In the genomic region with DNA sequence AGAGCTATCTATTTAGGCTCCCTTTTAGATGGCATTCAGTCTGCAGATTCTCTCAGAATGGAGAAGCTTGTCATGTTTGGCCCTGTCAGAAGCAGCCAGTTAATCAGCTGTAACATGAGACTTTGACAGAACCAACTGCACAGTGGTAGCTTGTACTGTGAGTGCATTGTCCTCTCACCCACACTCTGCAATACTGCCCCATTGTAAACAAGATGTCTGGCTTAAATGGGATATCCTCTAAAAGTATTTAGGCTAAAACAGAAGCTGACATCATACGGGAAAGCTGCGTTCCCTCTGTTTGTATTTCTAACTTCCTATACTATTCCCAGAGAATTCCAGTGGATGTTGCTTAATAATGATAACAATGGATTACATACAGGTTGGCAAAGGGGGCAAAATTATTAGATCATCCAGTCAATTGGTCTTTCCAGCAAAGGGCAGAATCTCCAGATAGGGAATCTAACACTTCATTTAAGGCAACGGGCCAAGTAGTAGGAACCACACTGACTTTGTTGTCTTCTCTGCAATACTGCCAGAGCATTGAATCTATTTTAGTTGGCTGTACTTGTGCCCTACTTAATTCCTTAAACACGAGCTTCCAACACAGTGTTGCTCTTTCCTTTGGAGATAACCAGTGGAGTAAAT, we compare ENCODE assay signal across 1 cellular context.
TF ChIP-seq lines count a peak whose summit lies in the region.

No MANE protein-coding gene starts in this region.

TF ChIP-seq in GM23338, 12 proteins besides CTCF, POLR2A, EP300 and RAD21 (continued from another document):
- TF ChIP-seq, protein P1, sequence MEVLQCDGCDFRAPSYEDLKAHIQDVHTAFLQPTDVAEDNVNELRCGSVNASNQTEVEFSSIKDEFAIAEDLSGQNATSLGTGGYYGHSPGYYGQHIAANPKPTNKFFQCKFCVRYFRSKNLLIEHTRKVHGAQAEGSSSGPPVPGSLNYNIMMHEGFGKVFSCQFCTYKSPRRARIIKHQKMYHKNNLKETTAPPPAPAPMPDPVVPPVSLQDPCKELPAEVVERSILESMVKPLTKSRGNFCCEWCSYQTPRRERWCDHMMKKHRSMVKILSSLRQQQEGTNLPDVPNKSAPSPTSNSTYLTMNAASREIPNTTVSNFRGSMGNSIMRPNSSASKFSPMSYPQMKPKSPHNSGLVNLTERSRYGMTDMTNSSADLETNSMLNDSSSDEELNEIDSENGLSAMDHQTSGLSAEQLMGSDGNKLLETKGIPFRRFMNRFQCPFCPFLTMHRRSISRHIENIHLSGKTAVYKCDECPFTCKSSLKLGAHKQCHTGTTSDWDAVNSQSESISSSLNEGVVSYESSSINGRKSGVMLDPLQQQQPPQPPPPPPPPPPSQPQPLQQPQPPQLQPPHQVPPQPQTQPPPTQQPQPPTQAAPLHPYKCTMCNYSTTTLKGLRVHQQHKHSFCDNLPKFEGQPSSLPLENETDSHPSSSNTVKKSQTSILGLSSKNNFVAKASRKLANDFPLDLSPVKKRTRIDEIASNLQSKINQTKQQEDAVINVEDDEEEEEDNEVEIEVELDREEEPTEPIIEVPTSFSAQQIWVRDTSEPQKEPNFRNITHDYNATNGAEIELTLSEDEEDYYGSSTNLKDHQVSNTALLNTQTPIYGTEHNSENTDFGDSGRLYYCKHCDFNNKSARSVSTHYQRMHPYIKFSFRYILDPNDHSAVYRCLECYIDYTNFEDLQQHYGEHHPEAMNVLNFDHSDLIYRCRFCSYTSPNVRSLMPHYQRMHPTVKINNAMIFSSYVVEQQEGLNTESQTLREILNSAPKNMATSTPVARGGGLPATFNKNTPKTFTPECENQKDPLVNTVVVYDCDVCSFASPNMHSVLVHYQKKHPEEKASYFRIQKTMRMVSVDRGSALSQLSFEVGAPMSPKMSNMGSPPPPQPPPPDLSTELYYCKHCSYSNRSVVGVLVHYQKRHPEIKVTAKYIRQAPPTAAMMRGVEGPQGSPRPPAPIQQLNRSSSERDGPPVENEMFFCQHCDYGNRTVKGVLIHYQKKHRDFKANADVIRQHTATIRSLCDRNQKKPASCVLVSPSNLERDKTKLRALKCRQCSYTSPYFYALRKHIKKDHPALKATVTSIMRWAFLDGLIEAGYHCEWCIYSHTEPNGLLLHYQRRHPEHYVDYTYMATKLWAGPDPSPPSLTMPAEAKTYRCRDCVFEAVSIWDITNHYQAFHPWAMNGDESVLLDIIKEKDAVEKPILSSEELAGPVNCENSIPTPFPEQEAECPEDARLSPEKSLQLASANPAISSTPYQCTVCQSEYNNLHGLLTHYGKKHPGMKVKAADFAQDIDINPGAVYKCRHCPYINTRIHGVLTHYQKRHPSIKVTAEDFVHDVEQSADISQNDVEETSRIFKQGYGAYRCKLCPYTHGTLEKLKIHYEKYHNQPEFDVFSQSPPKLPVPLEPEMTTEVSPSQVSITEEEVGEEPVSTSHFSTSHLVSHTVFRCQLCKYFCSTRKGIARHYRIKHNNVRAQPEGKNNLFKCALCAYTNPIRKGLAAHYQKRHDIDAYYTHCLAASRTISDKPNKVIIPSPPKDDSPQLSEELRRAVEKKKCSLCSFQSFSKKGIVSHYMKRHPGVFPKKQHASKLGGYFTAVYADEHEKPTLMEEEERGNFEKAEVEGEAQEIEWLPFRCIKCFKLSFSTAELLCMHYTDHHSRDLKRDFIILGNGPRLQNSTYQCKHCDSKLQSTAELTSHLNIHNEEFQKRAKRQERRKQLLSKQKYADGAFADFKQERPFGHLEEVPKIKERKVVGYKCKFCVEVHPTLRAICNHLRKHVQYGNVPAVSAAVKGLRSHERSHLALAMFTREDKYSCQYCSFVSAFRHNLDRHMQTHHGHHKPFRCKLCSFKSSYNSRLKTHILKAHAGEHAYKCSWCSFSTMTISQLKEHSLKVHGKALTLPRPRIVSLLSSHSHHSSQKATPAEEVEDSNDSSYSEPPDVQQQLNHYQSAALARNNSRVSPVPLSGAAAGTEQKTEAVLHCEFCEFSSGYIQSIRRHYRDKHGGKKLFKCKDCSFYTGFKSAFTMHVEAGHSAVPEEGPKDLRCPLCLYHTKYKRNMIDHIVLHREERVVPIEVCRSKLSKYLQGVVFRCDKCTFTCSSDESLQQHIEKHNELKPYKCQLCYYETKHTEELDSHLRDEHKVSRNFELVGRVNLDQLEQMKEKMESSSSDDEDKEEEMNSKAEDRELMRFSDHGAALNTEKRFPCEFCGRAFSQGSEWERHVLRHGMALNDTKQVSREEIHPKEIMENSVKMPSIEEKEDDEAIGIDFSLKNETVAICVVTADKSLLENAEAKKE (CRISPR knock-in tag; IDR thresholded peaks at IDR 0.05) = no peak
